1 cellular context compared by ENCODE assay signal in the genomic region with DNA sequence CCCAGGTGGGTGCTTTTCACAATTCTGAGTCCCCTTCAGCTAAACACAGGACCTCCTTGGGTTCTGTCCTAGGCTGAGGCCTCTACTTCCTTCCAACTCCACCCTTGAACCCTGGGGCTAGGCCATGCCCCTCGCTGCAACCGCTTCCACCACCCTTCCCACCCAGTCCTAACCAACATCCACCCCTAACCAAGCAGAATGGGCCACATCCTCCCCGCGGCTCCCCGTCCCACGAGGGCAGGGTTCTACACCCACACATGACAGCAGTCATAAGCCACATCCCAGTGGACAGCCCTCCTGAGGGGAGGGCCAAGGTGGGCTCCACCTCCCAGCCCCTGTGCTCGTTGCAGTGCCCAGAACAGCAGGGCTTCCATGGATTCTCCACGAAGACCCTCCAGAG.
TF ChIP-seq lines count a peak whose summit lies in the region.

No MANE protein-coding gene starts in this region.

TF ChIP-seq in IMR-90, 13 proteins besides CTCF, POLR2A, EP300 and RAD21:
- TF ChIP-seq RFX5 (IDR thresholded peaks at IDR 0.05; ENCODE audit: low read depth, low read length) (no peak), NFE2L2 (IDR thresholded peaks at IDR 0.05; ENCODE audit: low read depth, low read length) (no peak), BHLHE40 (IDR thresholded peaks at IDR 0.05; ENCODE audit: low read depth, low read length) (no peak), RCOR1 (IDR thresholded peaks at IDR 0.05; ENCODE audit: insufficient replicate concordance, low read length) (no peak), MAFK (IDR thresholded peaks at IDR 0.05; ENCODE audit: low read depth, low read length) (no peak), MXI1 (IDR thresholded peaks at IDR 0.05; ENCODE audit: borderline replicate concordance, low read depth, low read length) (no peak), FOS (IDR thresholded peaks at IDR 0.05; ENCODE audit: low read depth, low read length) (no peak), SMC3 (IDR thresholded peaks at IDR 0.05; ENCODE audit: low read depth, low read length) (no peak), MAZ (IDR thresholded peaks at IDR 0.05; ENCODE audit: borderline replicate concordance, low read depth, low read length) (no peak), USF2 (IDR thresholded peaks at IDR 0.05; ENCODE audit: low read depth, low read length) (no peak), CHD1 (IDR thresholded peaks at IDR 0.05; ENCODE audit: low read depth, low read length) (no peak), CEBPB (IDR thresholded peaks at IDR 0.05; ENCODE audit: low read depth, low read length) (no peak)
- TF ChIP-seq, protein P1, sequence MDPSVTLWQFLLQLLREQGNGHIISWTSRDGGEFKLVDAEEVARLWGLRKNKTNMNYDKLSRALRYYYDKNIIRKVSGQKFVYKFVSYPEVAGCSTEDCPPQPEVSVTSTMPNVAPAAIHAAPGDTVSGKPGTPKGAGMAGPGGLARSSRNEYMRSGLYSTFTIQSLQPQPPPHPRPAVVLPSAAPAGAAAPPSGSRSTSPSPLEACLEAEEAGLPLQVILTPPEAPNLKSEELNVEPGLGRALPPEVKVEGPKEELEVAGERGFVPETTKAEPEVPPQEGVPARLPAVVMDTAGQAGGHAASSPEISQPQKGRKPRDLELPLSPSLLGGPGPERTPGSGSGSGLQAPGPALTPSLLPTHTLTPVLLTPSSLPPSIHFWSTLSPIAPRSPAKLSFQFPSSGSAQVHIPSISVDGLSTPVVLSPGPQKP (IDR thresholded peaks at IDR 0.05; ENCODE audit: borderline replicate concordance, low read depth, low read length) = no peak
